Comparison of ENCODE assay signal across 12 cellular contexts in the genomic region with DNA sequence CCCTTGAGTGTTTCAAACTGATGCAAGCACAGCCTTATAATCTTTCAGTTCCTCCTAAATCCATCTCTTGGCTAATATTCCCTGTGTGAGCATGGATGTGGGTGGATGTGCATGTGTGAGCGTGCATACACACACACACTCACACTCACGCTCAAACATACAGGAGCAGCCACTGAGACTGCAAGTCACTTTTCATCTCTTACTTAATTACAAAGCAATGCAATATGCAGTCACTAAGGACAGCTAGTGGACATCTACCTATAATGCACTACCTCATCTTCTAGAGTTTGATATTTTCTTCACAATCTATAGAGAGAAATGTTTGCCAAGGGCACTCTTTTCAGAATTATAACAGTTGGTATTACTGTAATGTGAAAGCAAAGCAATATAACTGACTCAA. TPM values are rescaled to one million over a fixed set of nuclear protein-coding genes. Genes with fewer than 3 reads are reported as not detected.
DNase-seq lines count a peak whose midpoint lies in the region; ATAC-seq and TF ChIP-seq lines count a peak whose summit lies in the region.
"Had no signal": no experiment of that assay in that cellular context is flagged by ENCODE, and none has a peak within 500 bp of the region (broad histone marks: within the 10 kb centered on the region; RNA-seq: fewer than 3 reads in every experiment).

No MANE protein-coding gene starts in this region.

- peaks cover 3% of the 10 kb centered on the region; the same call in 1 of the 2 replicates for H3K36me3 ChIP-seq in BE2C
- no peaks in the 10 kb centered on the region for H3K36me3 ChIP-seq in CD8-positive, alpha-beta T cell (ENCODE audit: insufficient read depth, low read length)

- intact Hi-C loops in right cardiac atrium (cut with DNase I), result no loop called here
- intact Hi-C loops in CD8-positive, alpha-beta T cell (cut with DNase I, micrococcal nuclease), result no loop called here

- H3K4me3 Mint-ChIP-seq in CD8-positive, alpha-beta T cell, result no peak overlapping the region
- H3K4me3 Mint-ChIP-seq: activated B cell treated with CpG ODN at 0.5 μM for 24 hours had no signal

- DNase-seq in BE2C (peak; percentile 42), DMS114 treated with DMSO at 0.1 percent for 48 hours (lab: John Stamatoyannopoulos, UW; ENCODE audit: unreplicated experiment) (peak; percentile 3), SK-N-DZ (ENCODE audit: low spot score) (peak; percentile 10), right cardiac atrium (no peak), islet precursor cell (no peak)
- DNase-seq in CD8-positive, alpha-beta T cell, result no peak
- DNase-seq: activated B cell treated with CpG ODN at 0.5 μM for 24 hours; activated CD8-positive, alpha-beta memory T cell treated with anti-CD3 and anti-CD28 coated beads, Interleukin-2, amount 50 U/mL, for 4 hours; stimulated activated naive CD4-positive, alpha-beta T cell had no signal

- WGBS in right cardiac atrium, result 43% methylated on average over 2 of the region's 2 CpGs

- peaks cover 4% of the 10 kb centered on the region for H3K27me3 Mint-ChIP-seq in CD8-positive, alpha-beta T cell (ENCODE audit: low read depth)

- no peaks in the 10 kb centered on the region for H3K36me3 Mint-ChIP-seq in CD8-positive, alpha-beta T cell
- H3K36me3 Mint-ChIP-seq: activated naive CD4-positive, alpha-beta T cell treated with anti-CD3 and anti-CD28 coated beads, Interleukin-2, amount 50 U/mL, for 72 hours had no signal

- H3K27me3 ChIP-seq in BE2C (no peaks in the 10 kb centered on the region), right cardiac atrium (ENCODE audit: control insufficient read depth, insufficient read depth) (no peaks in the 10 kb centered on the region)
- no peaks in the 10 kb centered on the region for H3K27me3 ChIP-seq in CD8-positive, alpha-beta T cell (ENCODE audit: insufficient read depth, low read length)

- ATAC-seq in right cardiac atrium (peak; percentile 26 to 40), GM21381 (IDR thresholded peaks at IDR 0.05; ENCODE audit: unreplicated experiment) (no peak), HG03521 (IDR thresholded peaks at IDR 0.05; ENCODE audit: unreplicated experiment) (no peak)
- no peak for ATAC-seq in CD8-positive, alpha-beta T cell
- ATAC-seq: activated naive CD4-positive, alpha-beta T cell treated with anti-CD3 and anti-CD28 coated beads, Interleukin-2, amount 50 U/mL, for 72 hours had no signal

- peaks cover 7% of the 10 kb centered on the region for H3K4me1 Mint-ChIP-seq in CD8-positive, alpha-beta T cell (ENCODE audit: low read depth)
- H3K4me1 Mint-ChIP-seq: activated B cell treated with CpG ODN at 0.5 μM for 24 hours had no signal

- no peaks in the 10 kb centered on the region for H3K4me1 ChIP-seq in BE2C
- H3K4me1 ChIP-seq in right cardiac atrium (ENCODE audit: control insufficient read depth, insufficient read depth, low read length), result no peaks in the 10 kb centered on the region
- no peaks in the 10 kb centered on the region for H3K4me1 ChIP-seq in CD8-positive, alpha-beta T cell (ENCODE audit: insufficient read depth, low read length)

- no peaks in the 10 kb centered on the region for H3K9me3 Mint-ChIP-seq in CD8-positive, alpha-beta T cell
- H3K9me3 Mint-ChIP-seq: activated B cell treated with CpG ODN at 0.5 μM for 24 hours had no signal

- no peak overlapping the region for H3K27ac Mint-ChIP-seq in CD8-positive, alpha-beta T cell
- H3K27ac Mint-ChIP-seq: activated B cell treated with CpG ODN at 0.5 μM for 24 hours; activated naive CD4-positive, alpha-beta T cell treated with anti-CD3 and anti-CD28 coated beads, Interleukin-2, amount 50 U/mL, for 72 hours had no signal

- H3K9me3 ChIP-seq in BE2C, result no peaks in the 10 kb centered on the region
- H3K9me3 ChIP-seq in right cardiac atrium (ENCODE audit: control insufficient read depth, low read length), result no peaks in the 10 kb centered on the region
- H3K9me3 ChIP-seq in CD8-positive, alpha-beta T cell (ENCODE audit: low read length), result no peaks in the 10 kb centered on the region

- peak overlapping the region; percentile 81 for H3K4me3 ChIP-seq in BE2C (ENCODE audit: low read depth, low read length)
- H3K4me3 ChIP-seq in right cardiac atrium (ENCODE audit: low read length), result peak overlapping the region; percentile 37
- H3K4me3 ChIP-seq in CD8-positive, alpha-beta T cell (ENCODE audit: low read depth, low read length), result no peak overlapping the region

- peak overlapping the region; percentile 33 for H3K27ac ChIP-seq in right cardiac atrium (ENCODE audit: low read length)
- H3K27ac ChIP-seq in CD8-positive, alpha-beta T cell (ENCODE audit: low read depth, low read length), result no peak overlapping the region

- POLR2A ChIA-PET in CD8-positive, alpha-beta T cell (lab: Charles Lee), result no interaction called here

- CTCF ChIA-PET in CD8-positive, alpha-beta T cell (lab: Charles Lee), result no interaction called here

- peak; percentile 37 for TF ChIP-seq CTCF in BE2C (IDR thresholded peaks at IDR 0.05; ENCODE audit: low read depth, low read length)
- no peak for TF ChIP-seq CTCF in CD8-positive, alpha-beta T cell (IDR thresholded peaks at IDR 0.05)

RNA-seq across cellular contexts. Expression of a gene that starts 1.4 kb away (rescaled TPM):
- 51.9 TPM for polyA plus RNA-seq in BE2C (2012; ENCODE audit: insufficient read depth, insufficient read length, low read depth)
- 1.3 and 1.9 TPM in 2 replicates for polyA plus RNA-seq in SK-N-DZ (2014; cell fraction: cytosol; rRNA removed)
- polyA plus RNA-seq in SK-N-DZ (2014; cell fraction: nucleus; rRNA removed), result 0.52 and 1.2 TPM in 2 replicates
- total RNA-seq in right cardiac atrium, result 10 to 100 TPM; 27.6 to 50.4 (median 41.6) TPM
- polyA plus RNA-seq in right cardiac atrium, result 10.1 TPM
- not detected for total RNA-seq in CD8-positive, alpha-beta T cell
- total RNA-seq: activated B cell treated with CpG ODN at 0.5 μM for 24 hours; activated naive CD4-positive, alpha-beta T cell treated with anti-CD3 and anti-CD28 coated beads, Interleukin-2, amount 50 U/mL, for 72 hours had no signal

Comparison
In these comparisons a context has a peak if more than half of its experiments do, and no peak if none do; other contexts are left out.
1. DNase-seq: peak in BE2C (single experiment), DMS114 treated with DMSO at 0.1 percent for 48 hours (single experiment) and SK-N-DZ (single experiment); none in right cardiac atrium (0 of 3), CD8-positive, alpha-beta T cell (0 of 7) and islet precursor cell (single experiment).
2. ATAC-seq: peak in right cardiac atrium (2 of 2); none in CD8-positive, alpha-beta T cell (single experiment), GM21381 (single experiment) and HG03521 (single experiment).
3. RNA of a gene that starts 1.4 kb away (total RNA-seq): 27.6 to 50.4 TPM in right cardiac atrium; not detected in CD8-positive, alpha-beta T cell; every median in the first group is over 10 times any median in the second.